ENCODE assay signal across 1 cellular context in genomic region chr14:60252630-60253029, GRCh38.
TF ChIP-seq lines count a peak whose summit lies in the region.

No MANE protein-coding gene starts in this region.

TF ChIP-seq in GM23338, 12 proteins besides CTCF, POLR2A, EP300 and RAD21 (continued from another document):
- TF ChIP-seq ETS1 (IDR thresholded peaks at IDR 0.05), result no peak
- no peak for TF ChIP-seq ZNF331 (CRISPR knock-in tag; IDR thresholded peaks at IDR 0.05; ENCODE audit: low read depth)
- no peak for TF ChIP-seq EZH2phosphoT487 (IDR thresholded peaks at IDR 0.05; ENCODE audit: unreplicated experiment)
- TF ChIP-seq REST (IDR thresholded peaks at IDR 0.05; ENCODE audit: unreplicated experiment), result no peak
- TF ChIP-seq CREB1 (CRISPR knock-in tag; IDR thresholded peaks at IDR 0.05; ENCODE audit: low read depth), result no peak
- TF ChIP-seq ZNF462 (CRISPR knock-in tag; IDR thresholded peaks at IDR 0.05), result no peak
- no peak for TF ChIP-seq POLR2AphosphoS5 (IDR thresholded peaks at IDR 0.05; ENCODE audit: low read depth)
- TF ChIP-seq JUNB (IDR thresholded peaks at IDR 0.05; ENCODE audit: unreplicated experiment), result no peak
TF ChIP-seq in GM23338: peak in this region for 0.
